ENCODE assay signal across 9 cellular contexts in genomic region chr6:35728663-35729348, GRCh38. TPM values are rescaled to one million over a fixed set of nuclear protein-coding genes. Genes with fewer than 3 reads are reported as not detected.
DNase-seq lines count a peak whose midpoint lies in the region; ATAC-seq, FAIRE-seq and TF ChIP-seq lines count a peak whose summit lies in the region.
"Had no signal": no experiment of that assay in that cellular context is flagged by ENCODE, and none has a peak within 500 bp of the region (broad histone marks: within the 10 kb centered on the region; RNA-seq: fewer than 3 reads in every experiment).

No MANE protein-coding gene starts in this region.

- no peaks in the 10 kb centered on the region for H3K79me1 ChIP-seq in H1 (ENCODE audit: low read depth, low read length)

- POLR2A ChIA-PET in H1 (lab: Charles Lee; ENCODE audit: partially characterized antibody) = interaction anchor here (0.6 to 3.8 kb wide), 10 partner anchors 10 to 241 kb away, joined by 4 to 23 read pairs (median 6); partner anchors contain the start of genes FKBP5 and TEAD3
- POLR2A ChIA-PET in naive thymus-derived CD4-positive, alpha-beta T cell (lab: Charles Lee) = interaction anchor here (0.6 to 12.1 kb wide), 15 partner anchors 8 to 1083 kb away, joined by 3 to 157 read pairs (median 4); partner anchors contain the start of genes ARMC12 and RPL10A

- peak overlapping the region; percentile 18 for H4K5ac ChIP-seq in H1 (ENCODE audit: insufficient read length, low read depth, low read length)

- H3K18ac ChIP-seq in H1 (ENCODE audit: extremely low read depth, low read length) = peak overlapping the region; percentile 97

- no peak overlapping the region for H3K9ac ChIP-seq in H1 (replicated peaks in 1 of 4; ENCODE audit: extremely low read depth in 1 of 4, low read depth in 3 of 4, low read length in 3 of 4)

- peak overlapping the region; percentile 78 for H4K91ac ChIP-seq in H1 (replicated peaks; ENCODE audit: insufficient read length, low read length)

- no peak for FAIRE-seq in H1 (lab: Jason Lieb, UNC)

- H2BK12ac ChIP-seq in H1 (ENCODE audit: low read depth, low read length) = peak overlapping the region; percentile 99

- H3K4me3 ChIP-seq in H1 (ENCODE audit: extremely low read depth in 1 of 4, insufficient read depth in 2 of 4, low read depth in 3 of 4, low read length in 4 of 4) = peak overlapping the region; percentile 75 to 92 (median 88)
- H3K4me3 ChIP-seq in naive thymus-derived CD4-positive, alpha-beta T cell (ENCODE audit: low read length) = peak overlapping the region; percentile 40

- no peak for ATAC-seq in naive thymus-derived CD4-positive, alpha-beta T cell
- no peak for ATAC-seq in GM18907 (IDR thresholded peaks at IDR 0.05; ENCODE audit: unreplicated experiment)

- H3K36me3 Mint-ChIP-seq in T-helper 1 cell treated with Interleukin-12 subunit alpha and Interleukin-12 subunit beta and Interleukin-4 antibody, amounts not matched to agents 30 μg/mL and 1 μg/mL, for 36 hours (ENCODE audit: low read depth) = no peaks in the 10 kb centered on the region
- no peaks in the 10 kb centered on the region for H3K36me3 Mint-ChIP-seq in naive thymus-derived CD4-positive, alpha-beta T cell

- no peak for TF ChIP-seq POLR2A in H1 (IDR thresholded peaks at IDR 0.05; ENCODE audit: control extremely low read depth in 1 of 2, low read depth in 2 of 2, low read length in 2 of 2)

- TF ChIP-seq RAD21 in H1 (IDR thresholded peaks at IDR 0.05 in 1 of 2, conservative IDR thresholded peaks at IDR 0.05 in 1 of 2; ENCODE audit: low read depth in 2 of 2, low read length in 2 of 2) = peak; percentile 21 to 26; a peak in 2 of 4 replicates

- H3K23me2 ChIP-seq in H1 (ENCODE audit: low read depth, low read length) = peaks cover 22% of the 10 kb centered on the region

- H2BK120ac ChIP-seq in H1 (replicated peaks; ENCODE audit: low read depth, low read length) = peak overlapping the region; percentile 47

- DNase-seq in H1 (ENCODE audit: low read depth in 1 of 2, low spot score in 2 of 2) (no peak), HuH-7.5 (ENCODE audit: low spot score) (no peak), UCSD-AML1 (lab: John Stamatoyannopoulos, UW; ENCODE audit: unreplicated experiment) (no peak), NCI-H446 (lab: John Stamatoyannopoulos, UW) (no peak)
- DNase-seq in naive thymus-derived CD4-positive, alpha-beta T cell = peak in 6 of 9 donors; percentile 49 to 56 (median 52)

- H3K9me3 ChIP-seq in H1 (ENCODE audit: insufficient read depth in 2 of 2, low read depth in 1 of 2, low read length in 1 of 2) = no peaks in the 10 kb centered on the region
- H3K9me3 ChIP-seq in naive thymus-derived CD4-positive, alpha-beta T cell (ENCODE audit: control insufficient read depth in 2 of 3, low read length in 3 of 3) = no peaks in the 10 kb centered on the region

- H3K23ac ChIP-seq in H1 (ENCODE audit: insufficient read length) = no peak overlapping the region

- H2AK5ac ChIP-seq in H1 (ENCODE audit: low read depth, low read length) = peak overlapping the region; percentile 83

- TF ChIP-seq EP300 in H1 (IDR thresholded peaks at IDR 0.05; ENCODE audit: borderline replicate concordance in 1 of 2, low read depth in 2 of 2, low read length in 2 of 2) = no peak

- H3K4me2 ChIP-seq in H1 (ENCODE audit: insufficient read depth in 1 of 2, low read depth in 2 of 2, low read length in 2 of 2) = peak overlapping the region; percentile 78 to 99

- TF ChIP-seq CTCF in GM12874 (IDR thresholded peaks at IDR 0.05; ENCODE audit: insufficient read depth, low read depth, low read length) (peak; percentile 39), H1 (IDR thresholded peaks at IDR 0.05; ENCODE audit: control extremely low read depth in 1 of 3, insufficient read depth in 1 of 3, low read depth in 1 of 3, low read length in 3 of 3) (peak in 1 of 3 experiments; percentile 26; a peak in 2 of 4 replicates)

- 43% methylated on average over 9 of the region's 9 CpGs; no CpG with 5 or more reads in 1 of the 2 experiments for WGBS in H1 (ENCODE audit: extremely low coverage in 1 of 2, insufficient coverage in 1 of 2, insufficient read length in 1 of 2, insufficient replicate concordance in 2 of 2, low coverage in 1 of 2, low lambda C conversion rate in 2 of 2, missing lambda C conversion rate in 1 of 2), 2 experiments

- intact Hi-C loops in naive thymus-derived CD4-positive, alpha-beta T cell (cut with micrococcal nuclease) = loop anchor here (1.0 to 2.0 kb wide), 8 partner anchors 10 to 260 kb away; partner anchors contain the start of genes FKBP5 (in 1 of the 2) and RPL10A (in 1 of the 2)

- peak overlapping the region; percentile 83; the same call in 1 of the 2 replicates for H2BK5ac ChIP-seq in H1 (ENCODE audit: low read depth, low read length)

- H3K14ac ChIP-seq in H1 (ENCODE audit: insufficient read length) = no peak overlapping the region

- peaks cover 10 to 40% (median 32%) of the 10 kb centered on the region in 4 experiments for H3K4me1 ChIP-seq in H1 (replicated peaks in 1 of 4; ENCODE audit: control insufficient read depth in 3 of 4, insufficient read depth in 4 of 4, low read length in 3 of 4)
- peaks cover 80 to 84% of the 10 kb centered on the region in 2 donors for H3K4me1 ChIP-seq in naive thymus-derived CD4-positive, alpha-beta T cell (ENCODE audit: control insufficient read depth in 2 of 2, insufficient read depth in 2 of 2, low read length in 2 of 2)

- no peak overlapping the region for H3K4ac ChIP-seq in H1 (replicated peaks; ENCODE audit: insufficient read length, low read depth, low read length)

- H3K27me3 ChIP-seq in H1 (replicated peaks in 1 of 4; ENCODE audit: control insufficient read depth in 3 of 4, extremely low read depth in 1 of 4, insufficient read depth in 3 of 4, low read length in 3 of 4) = peaks cover 0 to 7% (median 1%) of the 10 kb centered on the region in 4 experiments; a peak in 3 of 7 replicates
- H3K27me3 ChIP-seq in naive thymus-derived CD4-positive, alpha-beta T cell (ENCODE audit: control insufficient read depth in 2 of 2, insufficient read depth in 2 of 2, low read length in 2 of 2) = no peaks in the 10 kb centered on the region

- H3K36me3 ChIP-seq in H1 (ENCODE audit: control insufficient read depth in 2 of 4, insufficient read depth in 4 of 4, low read length in 3 of 4) = no peaks in the 10 kb centered on the region
- H3K36me3 ChIP-seq in naive thymus-derived CD4-positive, alpha-beta T cell (ENCODE audit: control insufficient read depth in 2 of 3, insufficient read depth in 3 of 3, low read length in 3 of 3) = peaks cover 0 to 3% (median 0%) of the 10 kb centered on the region in 3 experiments

- H4K20me1 ChIP-seq in H1 (replicated peaks in 1 of 2; ENCODE audit: control insufficient read depth in 1 of 2, insufficient read depth in 2 of 2, low read length in 2 of 2) = no peaks in the 10 kb centered on the region

- no peak overlapping the region for H4K8ac ChIP-seq in H1 (ENCODE audit: extremely low read depth, insufficient read depth, low read length)

- no peaks in the 10 kb centered on the region for H3K9me3 Mint-ChIP-seq in T-helper 1 cell treated with Interleukin-12 subunit alpha and Interleukin-12 subunit beta and Interleukin-4 antibody, amounts not matched to agents 30 μg/mL and 1 μg/mL, for 36 hours
- no peaks in the 10 kb centered on the region for H3K9me3 Mint-ChIP-seq in naive thymus-derived CD4-positive, alpha-beta T cell

- peaks cover 64% of the 10 kb centered on the region for H3K4me1 Mint-ChIP-seq in T-helper 1 cell treated with Interleukin-12 subunit alpha and Interleukin-12 subunit beta and Interleukin-4 antibody, amounts not matched to agents 30 μg/mL and 1 μg/mL, for 36 hours (ENCODE audit: low read depth)
- peaks cover 65 to 89% (median 84%) of the 10 kb centered on the region in 7 donors for H3K4me1 Mint-ChIP-seq in naive thymus-derived CD4-positive, alpha-beta T cell

- no peak overlapping the region for H3K27ac ChIP-seq in H1 (ENCODE audit: low read depth, low read length)
- peak overlapping the region; percentile 97 for H3K27ac ChIP-seq in naive thymus-derived CD4-positive, alpha-beta T cell (ENCODE audit: low read depth, low read length)

- H2BK15ac ChIP-seq in H1 (ENCODE audit: low read length) = peak overlapping the region; percentile 97

- H3K56ac ChIP-seq in H1 (replicated peaks; ENCODE audit: insufficient read length, low read depth, low read length) = no peak overlapping the region

- H3K27me3 Mint-ChIP-seq in T-helper 1 cell treated with Interleukin-12 subunit alpha and Interleukin-12 subunit beta and Interleukin-4 antibody, amounts not matched to agents 30 μg/mL and 1 μg/mL, for 36 hours (ENCODE audit: low read depth) = no peaks in the 10 kb centered on the region
- no peaks in the 10 kb centered on the region for H3K27me3 Mint-ChIP-seq in naive thymus-derived CD4-positive, alpha-beta T cell

- H3K27ac Mint-ChIP-seq in T-helper 1 cell treated with Interleukin-12 subunit alpha and Interleukin-12 subunit beta and Interleukin-4 antibody, amounts not matched to agents 30 μg/mL and 1 μg/mL, for 36 hours = peak overlapping the region; percentile 97
- peak overlapping the region; percentile 90 to 99 (median 94) for H3K27ac Mint-ChIP-seq in naive thymus-derived CD4-positive, alpha-beta T cell

- no peaks in the 10 kb centered on the region for H3K79me2 ChIP-seq in H1 (ENCODE audit: control insufficient read depth in 1 of 2, insufficient read depth in 2 of 2, low read length in 2 of 2)

- CTCF ChIA-PET in H1 (lab: Charles Lee; ENCODE audit: partially characterized antibody) = interaction anchor here (0.7 to 2.7 kb wide), 3 partner anchors 18 to 145 kb away, joined by 3 to 7 read pairs (median 3); no protein-coding TSS in a partner anchor
- CTCF ChIA-PET in naive thymus-derived CD4-positive, alpha-beta T cell (lab: Charles Lee) = interaction anchor here (0.5 to 3.7 kb wide), 13 partner anchors 8 to 1122 kb away, joined by 3 to 26 read pairs (median 3); partner anchors contain the start of gene ARMC12

- peak overlapping the region; percentile 98 for H2BK20ac ChIP-seq in H1 (ENCODE audit: low read length)

- H2AFZ ChIP-seq in H1 (ENCODE audit: low read length) = no peak overlapping the region

- peak overlapping the region; percentile 79 for H3K4me3 Mint-ChIP-seq in T-helper 1 cell treated with Interleukin-12 subunit alpha and Interleukin-12 subunit beta and Interleukin-4 antibody, amounts not matched to agents 30 μg/mL and 1 μg/mL, for 36 hours
- H3K4me3 Mint-ChIP-seq in naive thymus-derived CD4-positive, alpha-beta T cell = peak overlapping the region; percentile 76 to 92 (median 86)

RNA-seq across cellular contexts. Expression of gene ARMC12, which starts 8.0 kb away (rescaled TPM):
- 0.78 and 0.86 TPM in 2 replicates for total RNA-seq in H1 (2021; fragmentation: NEBNext Ultra II Directional; extraction: Animal tissue kit (Norgen Biotek cat#: 25700))
- polyA plus RNA-seq in H1 (2011; rRNA removed) = 3.7 and 3.9 TPM in 2 replicates
- 3.5 TPM for polyA plus RNA-seq in H1 (2011; cell fraction: cytosol; rRNA removed)
- 14.4 TPM for polyA plus RNA-seq in H1 (2011; cell fraction: nucleus; rRNA removed)
- 1.2 to 2.6 TPM (median 1.4 TPM) in 4 replicates for polyA plus RNA-seq in H1 (2012, experiment 1 of 2)
- polyA plus RNA-seq in H1 (2012, experiment 2 of 2) = 0.91 TPM
- 1.4 TPM for polyA plus RNA-seq in H1 (2013, experiment 1 of 2)
- polyA plus RNA-seq in H1 (2013, experiment 2 of 2) = 0.94 TPM
- polyA minus RNA-seq in H1 (2011; rRNA and poly(A)+ RNA removed) = 0.63 and 0.66 TPM in 2 replicates
- not detected for polyA minus RNA-seq in H1 (2011; cell fraction: cytosol; rRNA and poly(A)+ RNA removed)
- 0.80 TPM for polyA minus RNA-seq in H1 (2011; cell fraction: nucleus; rRNA and poly(A)+ RNA removed)
- 1 to 10 TPM in 4 of 5 experiments, under 1 TPM in 1; 0.78 to 1.8 (median 1.4) TPM for total RNA-seq in naive thymus-derived CD4-positive, alpha-beta T cell
- polyA plus RNA-seq in naive thymus-derived CD4-positive, alpha-beta T cell = 1 to 10 TPM; 1.0 to 1.2 TPM

RNA-seq across cellular contexts. Expression of gene FKBP5, which starts 40.1 kb away (rescaled TPM):
- total RNA-seq in H1 (2021; fragmentation: NEBNext Ultra II Directional; extraction: Animal tissue kit (Norgen Biotek cat#: 25700)) = 40.4 and 41.0 TPM in 2 replicates
- 9.3 and 14.3 TPM in 2 replicates for polyA plus RNA-seq in H1 (2011; rRNA removed)
- polyA plus RNA-seq in H1 (2011; cell fraction: cytosol; rRNA removed) = 16.1 TPM
- 6.4 TPM for polyA plus RNA-seq in H1 (2011; cell fraction: nucleus; rRNA removed)
- polyA plus RNA-seq in H1 (2012, experiment 1 of 2) = 31.8 to 41.6 TPM (median 34.6 TPM) in 4 replicates
- 4.5 TPM for polyA plus RNA-seq in H1 (2012, experiment 2 of 2)
- polyA plus RNA-seq in H1 (2013, experiment 1 of 2) = 30.0 TPM
- 31.7 TPM for polyA plus RNA-seq in H1 (2013, experiment 2 of 2)
- polyA minus RNA-seq in H1 (2011; rRNA and poly(A)+ RNA removed) = 14.7 and 18.2 TPM in 2 replicates
- polyA minus RNA-seq in H1 (2011; cell fraction: cytosol; rRNA and poly(A)+ RNA removed) = 10.3 TPM
- 10.6 TPM for polyA minus RNA-seq in H1 (2011; cell fraction: nucleus; rRNA and poly(A)+ RNA removed)
- total RNA-seq in naive thymus-derived CD4-positive, alpha-beta T cell = 10 to 100 TPM; 56.7 to 83.3 (median 79.4) TPM
- 100 to 1,000 TPM; 101 to 324 TPM for polyA plus RNA-seq in naive thymus-derived CD4-positive, alpha-beta T cell

RNA-seq across cellular contexts. Expression of gene CLPSL2, which starts 47.6 kb away (rescaled TPM):
- 1.4 TPM in 2 replicates for total RNA-seq in H1 (2021; fragmentation: NEBNext Ultra II Directional; extraction: Animal tissue kit (Norgen Biotek cat#: 25700))
- 3.2 and 3.4 TPM in 2 replicates for polyA plus RNA-seq in H1 (2011; rRNA removed)
- polyA plus RNA-seq in H1 (2011; cell fraction: cytosol; rRNA removed) = 1.0 TPM
- 3.3 TPM for polyA plus RNA-seq in H1 (2011; cell fraction: nucleus; rRNA removed)
- 2.6 to 6.7 TPM (median 5.0 TPM) in 4 replicates for polyA plus RNA-seq in H1 (2012, experiment 1 of 2)
- polyA plus RNA-seq in H1 (2012, experiment 2 of 2) = not detected
- polyA plus RNA-seq in H1 (2013, experiment 1 of 2) = 4.3 TPM
- polyA plus RNA-seq in H1 (2013, experiment 2 of 2) = 4.7 TPM
- polyA minus RNA-seq in H1 (2011; rRNA and poly(A)+ RNA removed) = not detected in 2 replicates
- polyA minus RNA-seq in H1 (2011; cell fraction: cytosol; rRNA and poly(A)+ RNA removed) = not detected
- polyA minus RNA-seq in H1 (2011; cell fraction: nucleus; rRNA and poly(A)+ RNA removed) = 2.7 TPM
- not detected for total RNA-seq in naive thymus-derived CD4-positive, alpha-beta T cell
- not detected for polyA plus RNA-seq in naive thymus-derived CD4-positive, alpha-beta T cell
- total RNA-seq: renal cortical epithelial cell had no signal

RNA-seq across cellular contexts. Expression of gene CLPSL1, which starts 52.0 kb away (rescaled TPM):
- not detected in 2 replicates for total RNA-seq in H1 (2021; fragmentation: NEBNext Ultra II Directional; extraction: Animal tissue kit (Norgen Biotek cat#: 25700))
- 0.88 TPM in 1 of 2 replicates, not detected in the other for polyA plus RNA-seq in H1 (2011; rRNA removed)
- polyA plus RNA-seq in H1 (2011; cell fraction: cytosol; rRNA removed) = 0.58 TPM
- polyA plus RNA-seq in H1 (2011; cell fraction: nucleus; rRNA removed) = 0.40 TPM
- polyA plus RNA-seq in H1 (2012, experiment 1 of 2) = 0.36 TPM in 1 of 4 replicates, not detected in the others
- polyA plus RNA-seq in H1 (2012, experiment 2 of 2) = not detected
- 0.32 TPM for polyA plus RNA-seq in H1 (2013, experiment 1 of 2)
- 0.26 TPM for polyA plus RNA-seq in H1 (2013, experiment 2 of 2)
- polyA minus RNA-seq in H1 (2011; rRNA and poly(A)+ RNA removed) = not detected in 2 replicates
- not detected for polyA minus RNA-seq in H1 (2011; cell fraction: cytosol; rRNA and poly(A)+ RNA removed)
- not detected for polyA minus RNA-seq in H1 (2011; cell fraction: nucleus; rRNA and poly(A)+ RNA removed)
- not detected for total RNA-seq in naive thymus-derived CD4-positive, alpha-beta T cell
- not detected for polyA plus RNA-seq in naive thymus-derived CD4-positive, alpha-beta T cell
- total RNA-seq: renal cortical epithelial cell had no signal

Comparison
In these comparisons a context has a peak if more than half of its experiments do, and no peak if none do; other contexts are left out.
1. DNase-seq: peak in naive thymus-derived CD4-positive, alpha-beta T cell (6 of 9); none in H1 (0 of 2), HuH-7.5 (single experiment), UCSD-AML1 (single experiment) and NCI-H446 (0 of 2).